Comparison of ENCODE assay signal across 1 cellular context in the genomic region with DNA sequence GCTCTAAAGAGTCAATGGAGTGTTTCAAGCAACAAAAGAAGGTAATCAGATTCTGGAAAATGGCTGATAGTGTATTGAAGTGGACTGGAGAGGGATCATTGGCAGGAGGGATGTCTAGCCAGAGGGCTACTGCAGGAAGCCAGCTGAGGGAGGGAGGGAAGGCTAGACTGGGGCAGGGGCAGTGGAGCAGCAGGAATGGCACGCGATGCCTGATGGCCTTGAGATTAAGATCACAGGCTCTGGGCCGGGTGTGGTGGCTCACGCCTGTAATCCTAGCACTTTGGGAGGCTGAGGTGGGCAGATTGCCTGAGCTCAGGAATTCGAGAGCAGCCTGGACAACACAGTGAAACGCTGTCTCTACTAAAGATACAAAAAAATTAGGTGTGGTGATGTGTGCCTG.
TF ChIP-seq lines count a peak whose summit lies in the region.

No MANE protein-coding gene starts in this region.

TF ChIP-seq in SK-N-SH treated with all-trans-retinoic acid at 6 μM for 48 hours, 23 proteins besides CTCF, POLR2A, EP300 and RAD21 (continued from another document):
- TF ChIP-seq TSHZ2 (CRISPR knock-in tag; IDR thresholded peaks at IDR 0.05) (no peak), PATZ1 (CRISPR knock-in tag; IDR thresholded peaks at IDR 0.05; ENCODE audit: borderline replicate concordance) (no peak), TOX (CRISPR knock-in tag; IDR thresholded peaks at IDR 0.05; ENCODE audit: borderline replicate concordance) (no peak), GLIS3 (CRISPR knock-in tag; IDR thresholded peaks at IDR 0.05) (no peak)
- TF ChIP-seq, protein P1, sequence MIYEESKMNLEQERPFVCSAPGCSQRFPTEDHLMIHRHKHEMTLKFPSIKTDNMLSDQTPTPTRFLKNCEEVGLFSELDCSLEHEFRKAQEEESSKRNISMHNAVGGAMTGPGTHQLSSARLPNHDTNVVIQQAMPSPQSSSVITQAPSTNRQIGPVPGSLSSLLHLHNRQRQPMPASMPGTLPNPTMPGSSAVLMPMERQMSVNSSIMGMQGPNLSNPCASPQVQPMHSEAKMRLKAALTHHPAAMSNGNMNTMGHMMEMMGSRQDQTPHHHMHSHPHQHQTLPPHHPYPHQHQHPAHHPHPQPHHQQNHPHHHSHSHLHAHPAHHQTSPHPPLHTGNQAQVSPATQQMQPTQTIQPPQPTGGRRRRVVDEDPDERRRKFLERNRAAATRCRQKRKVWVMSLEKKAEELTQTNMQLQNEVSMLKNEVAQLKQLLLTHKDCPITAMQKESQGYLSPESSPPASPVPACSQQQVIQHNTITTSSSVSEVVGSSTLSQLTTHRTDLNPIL (CRISPR knock-in tag; IDR thresholded peaks at IDR 0.05; ENCODE audit: low read depth) = no peak
